Comparison of ENCODE assay signal across 8 cellular contexts in genomic region chr17:40100669-40101366, GRCh38. TPM values are rescaled to one million over a fixed set of nuclear protein-coding genes. Genes with fewer than 3 reads are reported as not detected.
DNase-seq lines count a peak whose midpoint lies in the region; ATAC-seq and TF ChIP-seq lines count a peak whose summit lies in the region.

No MANE protein-coding gene starts in this region.

- peak; percentile 55 for ATAC-seq in PC-3
- ATAC-seq in GM21825 (IDR thresholded peaks at IDR 0.05; ENCODE audit: unreplicated experiment) = no peak

- POLR2A ChIA-PET in PC-3 (lab: Charles Lee; ENCODE audit: unreplicated experiment) = interaction anchor here (0.6 to 1.1 kb wide), 6 partner anchors 11 to 1667 kb away, joined by 3 to 10 read pairs (median 4); partner anchors contain the start of gene MED24

- H3F3A ChIP-seq in PC-3 (ENCODE audit: low read length, unreplicated experiment) = no peaks in the 10 kb centered on the region

- peak overlapping the region; percentile 32; the same call in 1 of the 2 replicates for H2AFZ ChIP-seq in PC-3 (ENCODE audit: low read length)

- no TSS peak for BruUV-seq in PC-3 (replicated peaks; lab: Mats Ljungman, UMichigan)

- H3K4me2 ChIP-seq in PC-3 (ENCODE audit: low read length) = peak overlapping the region; percentile 89

- H3K36me3 ChIP-seq in PC-3 (ENCODE audit: low read depth, low read length) = no peaks in the 10 kb centered on the region; the same call in 1 of the 2 replicates

- intact Hi-C loops in PC-3 (cut with micrococcal nuclease) = loop anchor here (1.0 kb wide), 1 partner anchor 12 kb away; no protein-coding TSS in a partner anchor

- CTCF ChIA-PET in PC-3 (lab: Charles Lee) = interaction anchor here (0.6 to 0.9 kb wide), 2 partner anchors 11 to 218 kb away, joined by 4 to 7 read pairs; no protein-coding TSS in a partner anchor

- no peaks in the 10 kb centered on the region for H3K27me3 ChIP-seq in PC-3 (ENCODE audit: low read length)

- DNase-seq in GM12864 (ENCODE audit: low read depth) (peak; percentile 81), KG1 (lab: John Stamatoyannopoulos, UW) (peak; percentile 74), PC-3 (peak; percentile 96), epithelial cell of prostate (ENCODE audit: low read depth, low spot score) (peak; percentile 97), middle frontal gyrus (ENCODE audit: extremely low spot score, low spot score) (peak; percentile 94)
- DNase-seq in activated T-cell treated with anti-CD3 and anti-CD28 coated beads, Interleukin-2, amount 50 U/mL, for 1 hour = peak; percentile 89
- peak; percentile 81 to 88 for DNase-seq in stimulated activated CD8-positive, alpha-beta memory T cell treated with anti-CD3 and anti-CD28 coated beads, Interleukin-15, amount 100 ng/mL, for 4 hours (ENCODE audit: low read depth in 2 of 2)

- peaks cover 23% of the 10 kb centered on the region for H3K79me2 ChIP-seq in PC-3 (ENCODE audit: low read length)

- H3K9me3 ChIP-seq in PC-3 (ENCODE audit: low read length) = no peaks in the 10 kb centered on the region

- peaks cover 46% of the 10 kb centered on the region for H3K4me1 ChIP-seq in PC-3 (ENCODE audit: insufficient read depth, low read length)

- H3K4me3 ChIP-seq in GM12864 (ENCODE audit: low read depth, low read length) = peak overlapping the region; percentile 76
- H3K4me3 ChIP-seq in PC-3 (ENCODE audit: low read length) = peak overlapping the region; percentile 80

- H3K9me2 ChIP-seq in PC-3 (replicated peaks; ENCODE audit: low read length) = no peaks in the 10 kb centered on the region

- H3K27ac ChIP-seq in PC-3 (ENCODE audit: low read length) (peak overlapping the region; percentile 99), epithelial cell of prostate (peak overlapping the region; percentile 96)

- peak overlapping the region; percentile 91 for H3K9ac ChIP-seq in PC-3 (ENCODE audit: low read length)

- no peak for TF ChIP-seq CTCF in GM12864 (IDR thresholded peaks at IDR 0.05; ENCODE audit: low read depth, low read length, missing control alignments)
- TF ChIP-seq CTCF in PC-3 (conservative IDR thresholded peaks at IDR 0.05; ENCODE audit: low read depth, low read length) = no peak

- H4K20me1 ChIP-seq in PC-3 (ENCODE audit: low read length) = peaks cover 6% of the 10 kb centered on the region

RNA-seq across cellular contexts. Expression of gene NR1D1, which starts 0.4 kb away (rescaled TPM):
- total RNA-seq in PC-3 (2014; rRNA removed) = 7.1 and 9.2 TPM in 2 replicates

RNA-seq across cellular contexts. Expression of gene MSL1, which starts 21.0 kb away (rescaled TPM):
- total RNA-seq in PC-3 (2014; rRNA removed) = 22.2 and 38.1 TPM in 2 replicates

RNA-seq across cellular contexts. Expression of gene THRA, which starts 38.1 kb away (rescaled TPM):
- total RNA-seq in PC-3 (2014; rRNA removed) = 6.6 and 11.2 TPM in 2 replicates

RNA-seq across cellular contexts. Expression of gene CASC3, which starts 39.5 kb away (rescaled TPM):
- 27.3 and 39.2 TPM in 2 replicates for total RNA-seq in PC-3 (2014; rRNA removed)

RNA-seq across cellular contexts. Expression of gene MED24, which starts 46.6 kb away (rescaled TPM):
- 73.0 and 78.7 TPM in 2 replicates for total RNA-seq in PC-3 (2014; rRNA removed)
